Comparison of ENCODE assay signal across 10 cellular contexts in the genomic region with DNA sequence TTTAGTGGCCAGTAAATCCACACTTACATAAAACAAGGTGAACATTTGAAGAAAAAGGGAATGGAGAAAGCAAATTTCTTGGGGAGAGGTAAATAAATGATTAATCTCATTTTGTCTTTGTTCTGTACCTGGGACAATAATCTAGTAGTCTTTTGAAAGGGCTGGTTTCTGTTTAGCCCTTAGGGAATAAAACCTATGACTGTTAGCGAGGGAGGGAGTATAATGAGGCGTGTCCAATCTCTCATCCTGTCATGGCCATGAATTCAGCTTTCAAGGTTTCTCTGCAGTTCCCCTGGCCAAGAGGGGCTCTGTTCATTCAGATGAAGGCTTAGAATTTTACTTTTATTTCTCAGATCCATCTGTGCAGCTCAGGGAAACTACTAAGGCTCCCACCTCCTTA. TPM values are rescaled to one million over a fixed set of nuclear protein-coding genes. Genes with fewer than 3 reads are reported as not detected.
DNase-seq lines count a peak whose midpoint lies in the region; ATAC-seq and TF ChIP-seq lines count a peak whose summit lies in the region.
"Had no signal": no experiment of that assay in that cellular context is flagged by ENCODE, and none has a peak within 500 bp of the region (broad histone marks: within the 10 kb centered on the region; RNA-seq: fewer than 3 reads in every experiment).

No MANE protein-coding gene starts in this region.

- H3K27me3 Mint-ChIP-seq in osteocyte (ENCODE audit: unreplicated experiment) = no peaks in the 10 kb centered on the region
- H3K27me3 Mint-ChIP-seq: activated naive CD8-positive, alpha-beta T cell had no signal

- peak overlapping the region; percentile 52 for H3K27ac Mint-ChIP-seq in osteocyte (ENCODE audit: unreplicated experiment)
- H3K27ac Mint-ChIP-seq: activated CD4-positive, alpha-beta T cell treated with anti-CD3 and anti-CD28 coated beads for 36 hours; activated naive CD8-positive, alpha-beta T cell had no signal

- no peak for TF ChIP-seq CTCF in osteocyte (IDR thresholded peaks at IDR 0.05)

- intact Hi-C loops in Right ventricle myocardium superior (cut with DNase I) = no loop called here

- peak; percentile 99 for ATAC-seq in GM19043 (IDR thresholded peaks at IDR 0.05; ENCODE audit: low read depth, unreplicated experiment)
- ATAC-seq in HG02678 (IDR thresholded peaks at IDR 0.05; ENCODE audit: unreplicated experiment) = peak; percentile 95
- ATAC-seq in HG03571 (IDR thresholded peaks at IDR 0.05; ENCODE audit: unreplicated experiment) = peak; percentile 93
- ATAC-seq in SK-N-SH treated with all-trans-retinoic acid at 6 μM for 48 hours = no peak
- ATAC-seq in Right ventricle myocardium superior (ENCODE audit: poor library complexity) = no peak
- ATAC-seq: activated CD4-positive, alpha-beta T cell treated with anti-CD3 and anti-CD28 coated beads for 36 hours had no signal

- DNase-seq in osteocyte (ENCODE audit: extremely low spot score, unreplicated experiment) (no peak), cerebellum (ENCODE audit: low spot score) (no peak), Right ventricle myocardium superior (no peak), SIG-M5 (lab: John Stamatoyannopoulos, UW) (no peak)
- DNase-seq: activated CD4-positive, alpha-beta T cell treated with anti-CD3 and anti-CD28 coated beads for 36 hours had no signal

- H3K36me3 Mint-ChIP-seq in osteocyte (ENCODE audit: unreplicated experiment) = no peaks in the 10 kb centered on the region
- H3K36me3 Mint-ChIP-seq: activated naive CD8-positive, alpha-beta T cell had no signal

- no peaks in the 10 kb centered on the region for H3K9me3 Mint-ChIP-seq in osteocyte (ENCODE audit: unreplicated experiment)

- H3K4me3 Mint-ChIP-seq in osteocyte (ENCODE audit: unreplicated experiment) = no peak overlapping the region
- H3K4me3 Mint-ChIP-seq: activated CD4-positive, alpha-beta T cell treated with anti-CD3 and anti-CD28 coated beads for 36 hours; activated naive CD8-positive, alpha-beta T cell had no signal

- peaks cover 52% of the 10 kb centered on the region for H3K4me1 Mint-ChIP-seq in osteocyte (ENCODE audit: unreplicated experiment)

TF ChIP-seq in SK-N-SH treated with all-trans-retinoic acid at 6 μM for 48 hours, 23 proteins besides CTCF, POLR2A, EP300 and RAD21:
- TF ChIP-seq, protein P1, sequence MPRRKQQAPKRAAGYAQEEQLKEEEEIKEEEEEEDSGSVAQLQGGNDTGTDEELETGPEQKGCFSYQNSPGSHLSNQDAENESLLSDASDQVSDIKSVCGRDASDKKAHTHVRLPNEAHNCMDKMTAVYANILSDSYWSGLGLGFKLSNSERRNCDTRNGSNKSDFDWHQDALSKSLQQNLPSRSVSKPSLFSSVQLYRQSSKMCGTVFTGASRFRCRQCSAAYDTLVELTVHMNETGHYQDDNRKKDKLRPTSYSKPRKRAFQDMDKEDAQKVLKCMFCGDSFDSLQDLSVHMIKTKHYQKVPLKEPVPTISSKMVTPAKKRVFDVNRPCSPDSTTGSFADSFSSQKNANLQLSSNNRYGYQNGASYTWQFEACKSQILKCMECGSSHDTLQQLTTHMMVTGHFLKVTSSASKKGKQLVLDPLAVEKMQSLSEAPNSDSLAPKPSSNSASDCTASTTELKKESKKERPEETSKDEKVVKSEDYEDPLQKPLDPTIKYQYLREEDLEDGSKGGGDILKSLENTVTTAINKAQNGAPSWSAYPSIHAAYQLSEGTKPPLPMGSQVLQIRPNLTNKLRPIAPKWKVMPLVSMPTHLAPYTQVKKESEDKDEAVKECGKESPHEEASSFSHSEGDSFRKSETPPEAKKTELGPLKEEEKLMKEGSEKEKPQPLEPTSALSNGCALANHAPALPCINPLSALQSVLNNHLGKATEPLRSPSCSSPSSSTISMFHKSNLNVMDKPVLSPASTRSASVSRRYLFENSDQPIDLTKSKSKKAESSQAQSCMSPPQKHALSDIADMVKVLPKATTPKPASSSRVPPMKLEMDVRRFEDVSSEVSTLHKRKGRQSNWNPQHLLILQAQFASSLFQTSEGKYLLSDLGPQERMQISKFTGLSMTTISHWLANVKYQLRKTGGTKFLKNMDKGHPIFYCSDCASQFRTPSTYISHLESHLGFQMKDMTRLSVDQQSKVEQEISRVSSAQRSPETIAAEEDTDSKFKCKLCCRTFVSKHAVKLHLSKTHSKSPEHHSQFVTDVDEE (CRISPR knock-in tag; IDR thresholded peaks at IDR 0.05) = no peak
- TF ChIP-seq ISL1 (CRISPR knock-in tag; IDR thresholded peaks at IDR 0.05) (no peak), CSDC2 (CRISPR knock-in tag; IDR thresholded peaks at IDR 0.05) (no peak), ESRRG (CRISPR knock-in tag; IDR thresholded peaks at IDR 0.05) (no peak), ZFP3 (CRISPR knock-in tag; IDR thresholded peaks at IDR 0.05) (no peak), RARB (CRISPR knock-in tag; IDR thresholded peaks at IDR 0.05) (no peak), ZFP30 (CRISPR knock-in tag; IDR thresholded peaks at IDR 0.05) (no peak), ZNF565 (CRISPR knock-in tag; conservative IDR thresholded peaks at IDR 0.05; ENCODE audit: low read depth) (no peak), BACH2 (CRISPR knock-in tag; IDR thresholded peaks at IDR 0.05; ENCODE audit: borderline replicate concordance) (no peak), OSR1 (CRISPR knock-in tag; IDR thresholded peaks at IDR 0.05) (no peak), TCF4 (CRISPR knock-in tag; IDR thresholded peaks at IDR 0.05; ENCODE audit: borderline replicate concordance) (no peak), PPARA (CRISPR knock-in tag; IDR thresholded peaks at IDR 0.05; ENCODE audit: borderline replicate concordance) (no peak), GLIS3 (CRISPR knock-in tag; IDR thresholded peaks at IDR 0.05) (no peak)
- TF ChIP-seq, protein P2, sequence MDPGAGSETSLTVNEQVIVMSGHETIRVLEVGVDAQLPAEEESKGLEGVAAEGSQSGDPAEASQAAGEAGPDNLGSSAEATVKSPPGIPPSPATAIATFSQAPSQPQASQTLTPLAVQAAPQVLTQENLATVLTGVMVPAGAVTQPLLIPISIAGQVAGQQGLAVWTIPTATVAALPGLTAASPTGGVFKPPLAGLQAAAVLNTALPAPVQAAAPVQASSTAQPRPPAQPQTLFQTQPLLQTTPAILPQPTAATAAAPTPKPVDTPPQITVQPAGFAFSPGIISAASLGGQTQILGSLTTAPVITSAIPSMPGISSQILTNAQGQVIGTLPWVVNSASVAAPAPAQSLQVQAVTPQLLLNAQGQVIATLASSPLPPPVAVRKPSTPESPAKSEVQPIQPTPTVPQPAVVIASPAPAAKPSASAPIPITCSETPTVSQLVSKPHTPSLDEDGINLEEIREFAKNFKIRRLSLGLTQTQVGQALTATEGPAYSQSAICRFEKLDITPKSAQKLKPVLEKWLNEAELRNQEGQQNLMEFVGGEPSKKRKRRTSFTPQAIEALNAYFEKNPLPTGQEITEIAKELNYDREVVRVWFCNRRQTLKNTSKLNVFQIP (CRISPR knock-in tag; IDR thresholded peaks at IDR 0.05; ENCODE audit: borderline replicate concordance, low read depth) = no peak
- TF ChIP-seq, protein P3, sequence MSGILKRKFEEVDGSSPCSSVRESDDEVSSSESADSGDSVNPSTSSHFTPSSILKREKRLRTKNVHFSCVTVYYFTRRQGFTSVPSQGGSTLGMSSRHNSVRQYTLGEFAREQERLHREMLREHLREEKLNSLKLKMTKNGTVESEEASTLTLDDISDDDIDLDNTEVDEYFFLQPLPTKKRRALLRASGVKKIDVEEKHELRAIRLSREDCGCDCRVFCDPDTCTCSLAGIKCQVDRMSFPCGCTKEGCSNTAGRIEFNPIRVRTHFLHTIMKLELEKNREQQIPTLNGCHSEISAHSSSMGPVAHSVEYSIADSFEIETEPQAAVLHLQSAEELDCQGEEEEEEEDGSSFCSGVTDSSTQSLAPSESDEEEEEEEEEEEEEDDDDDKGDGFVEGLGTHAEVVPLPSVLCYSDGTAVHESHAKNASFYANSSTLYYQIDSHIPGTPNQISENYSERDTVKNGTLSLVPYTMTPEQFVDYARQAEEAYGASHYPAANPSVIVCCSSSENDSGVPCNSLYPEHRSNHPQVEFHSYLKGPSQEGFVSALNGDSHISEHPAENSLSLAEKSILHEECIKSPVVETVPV (CRISPR knock-in tag; IDR thresholded peaks at IDR 0.05) = no peak
- TF ChIP-seq, protein P4, sequence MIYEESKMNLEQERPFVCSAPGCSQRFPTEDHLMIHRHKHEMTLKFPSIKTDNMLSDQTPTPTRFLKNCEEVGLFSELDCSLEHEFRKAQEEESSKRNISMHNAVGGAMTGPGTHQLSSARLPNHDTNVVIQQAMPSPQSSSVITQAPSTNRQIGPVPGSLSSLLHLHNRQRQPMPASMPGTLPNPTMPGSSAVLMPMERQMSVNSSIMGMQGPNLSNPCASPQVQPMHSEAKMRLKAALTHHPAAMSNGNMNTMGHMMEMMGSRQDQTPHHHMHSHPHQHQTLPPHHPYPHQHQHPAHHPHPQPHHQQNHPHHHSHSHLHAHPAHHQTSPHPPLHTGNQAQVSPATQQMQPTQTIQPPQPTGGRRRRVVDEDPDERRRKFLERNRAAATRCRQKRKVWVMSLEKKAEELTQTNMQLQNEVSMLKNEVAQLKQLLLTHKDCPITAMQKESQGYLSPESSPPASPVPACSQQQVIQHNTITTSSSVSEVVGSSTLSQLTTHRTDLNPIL (CRISPR knock-in tag; IDR thresholded peaks at IDR 0.05; ENCODE audit: low read depth) = no peak
- TF ChIP-seq, protein P5, sequence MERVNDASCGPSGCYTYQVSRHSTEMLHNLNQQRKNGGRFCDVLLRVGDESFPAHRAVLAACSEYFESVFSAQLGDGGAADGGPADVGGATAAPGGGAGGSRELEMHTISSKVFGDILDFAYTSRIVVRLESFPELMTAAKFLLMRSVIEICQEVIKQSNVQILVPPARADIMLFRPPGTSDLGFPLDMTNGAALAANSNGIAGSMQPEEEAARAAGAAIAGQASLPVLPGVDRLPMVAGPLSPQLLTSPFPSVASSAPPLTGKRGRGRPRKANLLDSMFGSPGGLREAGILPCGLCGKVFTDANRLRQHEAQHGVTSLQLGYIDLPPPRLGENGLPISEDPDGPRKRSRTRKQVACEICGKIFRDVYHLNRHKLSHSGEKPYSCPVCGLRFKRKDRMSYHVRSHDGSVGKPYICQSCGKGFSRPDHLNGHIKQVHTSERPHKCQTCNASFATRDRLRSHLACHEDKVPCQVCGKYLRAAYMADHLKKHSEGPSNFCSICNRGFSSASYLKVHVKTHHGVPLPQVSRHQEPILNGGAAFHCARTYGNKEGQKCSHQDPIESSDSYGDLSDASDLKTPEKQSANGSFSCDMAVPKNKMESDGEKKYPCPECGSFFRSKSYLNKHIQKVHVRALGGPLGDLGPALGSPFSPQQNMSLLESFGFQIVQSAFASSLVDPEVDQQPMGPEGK (CRISPR knock-in tag; IDR thresholded peaks at IDR 0.05; ENCODE audit: borderline replicate concordance) = no peak

RNA-seq across cellular contexts. Expression of a gene that starts 12.0 kb away (rescaled TPM):
- total RNA-seq in osteocyte (59.8 and 63.4 TPM in 2 replicates), cerebellum (66.1 TPM), Right ventricle myocardium superior (25.7 TPM)

Comparison
In these comparisons a context has a peak if more than half of its experiments do, and no peak if none do; other contexts are left out.
1. ATAC-seq: peak in GM19043 (single experiment), HG02678 (single experiment) and HG03571 (single experiment); none in SK-N-SH treated with all-trans-retinoic acid at 6 μM for 48 hours (single experiment) and Right ventricle myocardium superior (single experiment).